In genomic region chr2:197208029-197208428, GRCh38 we compare ENCODE assay signal across 14 cellular contexts.
DNase-seq lines count a peak whose midpoint lies in the region; ATAC-seq and TF ChIP-seq lines count a peak whose summit lies in the region.
"Had no signal": no experiment of that assay in that cellular context is flagged by ENCODE, and none has a peak within 500 bp of the region (broad histone marks: within the 10 kb centered on the region; RNA-seq: fewer than 3 reads in every experiment).

No MANE protein-coding gene starts in this region.

- CTCF ChIA-PET in activated CD4-positive, alpha-beta memory T cell treated with anti-CD3 and anti-CD28 coated beads for 36 hours (lab: Charles Lee), result interaction anchor here (1.2 to 4.2 kb wide), 5 partner anchors 10 to 101 kb away, joined by 3 to 29 read pairs (median 11); no protein-coding TSS in a partner anchor

- intact Hi-C loops in activated CD4-positive, alpha-beta memory T cell treated with anti-CD3 and anti-CD28 coated beads for 36 hours (cut with micrococcal nuclease), result loop anchor here (5.0 to 10.0 kb wide), 4 partner anchors 224 to 1673 kb away; partner anchors contain the start of genes MARS2 and PGAP1

- TF ChIP-seq EP300 in gastroesophageal sphincter (IDR thresholded peaks at IDR 0.05), result no peak

- ATAC-seq in gastroesophageal sphincter (no peak), GM18505 (IDR thresholded peaks at IDR 0.05; ENCODE audit: unreplicated experiment) (no peak)
- ATAC-seq: esophagus mucosa, left ventricle myocardium superior had no signal

- no peak overlapping the region for H3K4me3 ChIP-seq in thymus (ENCODE audit: low read length)
- no peak overlapping the region for H3K4me3 ChIP-seq in gastroesophageal sphincter
- H3K4me3 ChIP-seq: SK-N-MC, tibial nerve had no signal

- no peaks in the 10 kb centered on the region for H3K27me3 Mint-ChIP-seq in activated CD4-positive, alpha-beta memory T cell treated with anti-CD3 and anti-CD28 coated beads for 36 hours
- H3K27me3 Mint-ChIP-seq in immature natural killer cell (ENCODE audit: low read depth in 3 of 3), result peaks cover 7 to 11% (median 9%) of the 10 kb centered on the region in 3 donors

- H3K9me3 ChIP-seq in thymus (ENCODE audit: control insufficient read depth) (no peaks in the 10 kb centered on the region), gastroesophageal sphincter (no peaks in the 10 kb centered on the region)
- H3K9me3 ChIP-seq: tibial nerve had no signal

- peaks cover 15% of the 10 kb centered on the region for H3K36me3 Mint-ChIP-seq in activated CD4-positive, alpha-beta memory T cell treated with anti-CD3 and anti-CD28 coated beads for 36 hours
- H3K36me3 Mint-ChIP-seq in immature natural killer cell, result peaks cover 6 to 7% (median 6%) of the 10 kb centered on the region in 3 donors

- H3K27ac ChIP-seq in thymus (ENCODE audit: low read depth) (peak overlapping the region; percentile 22), gastroesophageal sphincter (peak overlapping the region in 1 of 4 donors; percentile 47)
- H3K27ac ChIP-seq: SK-N-MC had no signal

- POLR2A ChIA-PET in activated CD4-positive, alpha-beta memory T cell treated with anti-CD3 and anti-CD28 coated beads for 36 hours (lab: Charles Lee), result interaction anchor here (1.1 to 5.3 kb wide), 6 partner anchors 10 to 120 kb away, joined by 3 to 33 read pairs (median 5); partner anchors contain the start of gene ANKRD44

- H3K27me3 ChIP-seq in thymus (ENCODE audit: control insufficient read depth, insufficient read depth) (no peaks in the 10 kb centered on the region), gastroesophageal sphincter (no peaks in the 10 kb centered on the region)
- H3K27me3 ChIP-seq: tibial nerve had no signal

- TF ChIP-seq POLR2A in gastroesophageal sphincter (IDR thresholded peaks at IDR 0.05) (no peak), GM18505 (IDR thresholded peaks at IDR 0.05; ENCODE audit: borderline replicate concordance, extremely low read depth, insufficient read depth, insufficient read length) (no peak)

- peaks cover 94% of the 10 kb centered on the region for H3K4me1 Mint-ChIP-seq in activated CD4-positive, alpha-beta memory T cell treated with anti-CD3 and anti-CD28 coated beads for 36 hours (ENCODE audit: low read depth)
- H3K4me1 Mint-ChIP-seq in immature natural killer cell, result peaks cover 95 to 100% of the 10 kb centered on the region in 2 donors

- peak; percentile 23 for DNase-seq in activated naive CD4-positive, alpha-beta T cell treated with Interleukin-2 at 50 U/mL for 16 hours
- no peak for DNase-seq in activated naive CD4-positive, alpha-beta T cell (lab: John Stamatoyannopoulos, UW)
- peak; percentile 48 for DNase-seq in activated CD4-positive, alpha-beta memory T cell treated with anti-CD3 and anti-CD28 coated beads for 36 hours
- DNase-seq in immature natural killer cell, result no peak
- no peak for DNase-seq in GM10266 (ENCODE audit: extremely low spot score)
- DNase-seq: activated CD4-positive, CD25-positive, alpha-beta regulatory T cell treated with anti-CD3 and anti-CD28 coated beads, Interleukin-2, amount 50 U/mL, for 72 hours; hippocampal formation; left ventricle myocardium superior had no signal

- H3K4me1 ChIP-seq in thymus (ENCODE audit: control insufficient read depth, insufficient read depth, low read length), result peaks cover 74% of the 10 kb centered on the region
- peaks cover 0 to 72% (median 12%) of the 10 kb centered on the region in 3 donors for H3K4me1 ChIP-seq in gastroesophageal sphincter

- H3K9me3 Mint-ChIP-seq in activated CD4-positive, alpha-beta memory T cell treated with anti-CD3 and anti-CD28 coated beads for 36 hours, result no peaks in the 10 kb centered on the region
- no peaks in the 10 kb centered on the region for H3K9me3 Mint-ChIP-seq in immature natural killer cell

- peak overlapping the region; percentile 94 for H3K27ac Mint-ChIP-seq in activated CD4-positive, alpha-beta memory T cell treated with anti-CD3 and anti-CD28 coated beads for 36 hours
- H3K27ac Mint-ChIP-seq in immature natural killer cell, result peak overlapping the region; percentile 94 to 99 (median 96)

- WGBS in thymus, result 74% methylated on average over 5 of the region's 5 CpGs
- 0 to 81% methylated on average over 1 to 4 of the region's 5 CpGs for WGBS in gastroesophageal sphincter (ENCODE audit: low coverage in 1 of 2), 2 donors

- no peaks in the 10 kb centered on the region for H3K36me3 ChIP-seq in thymus (ENCODE audit: control insufficient read depth, insufficient read depth)
- H3K36me3 ChIP-seq in gastroesophageal sphincter, result no peaks in the 10 kb centered on the region
- H3K36me3 ChIP-seq: tibial nerve had no signal

- H3K4me3 Mint-ChIP-seq in activated CD4-positive, alpha-beta memory T cell treated with anti-CD3 and anti-CD28 coated beads for 36 hours, result peak overlapping the region; percentile 38
- peak overlapping the region; percentile 54 to 84 (median 75) for H3K4me3 Mint-ChIP-seq in immature natural killer cell

- TF ChIP-seq CTCF in GM10266 (IDR thresholded peaks at IDR 0.05; ENCODE audit: control insufficient read depth, insufficient read depth, low read depth, missing control alignments) (no peak), gastroesophageal sphincter (IDR thresholded peaks at IDR 0.05) (no peak)

Comparison
In these comparisons a context has a peak if more than half of its experiments do, and no peak if none do; other contexts are left out.
1. DNase-seq: peak in activated naive CD4-positive, alpha-beta T cell treated with Interleukin-2 at 50 U/mL for 16 hours (single experiment) and activated CD4-positive, alpha-beta memory T cell treated with anti-CD3 and anti-CD28 coated beads for 36 hours (single experiment); none in activated naive CD4-positive, alpha-beta T cell (0 of 4), immature natural killer cell (0 of 3) and GM10266 (single experiment).